26 cellular contexts compared by ENCODE assay signal in the genomic region with DNA sequence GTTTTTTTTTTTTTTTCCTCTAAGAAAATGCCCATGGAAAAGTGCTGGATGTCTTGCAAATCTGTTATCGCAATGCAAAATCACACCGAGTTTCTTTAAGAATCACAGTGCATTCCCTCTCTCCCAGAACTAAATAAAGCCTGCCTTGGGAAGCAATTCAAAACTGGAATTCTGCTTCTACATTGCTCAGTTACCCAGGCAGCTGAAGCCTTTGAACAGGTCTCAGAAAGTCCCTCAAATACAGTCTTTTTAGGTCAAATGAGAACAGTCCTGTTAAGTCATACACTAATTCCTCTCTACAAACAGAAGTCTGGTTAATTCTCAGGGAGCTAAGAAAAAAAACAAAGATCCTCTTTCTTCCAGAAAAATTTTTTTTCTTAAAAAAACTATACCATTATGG. TPM values are rescaled to one million over a fixed set of nuclear protein-coding genes. Genes with fewer than 3 reads are reported as not detected.
DNase-seq lines count a peak whose midpoint lies in the region; ATAC-seq, FAIRE-seq and TF ChIP-seq lines count a peak whose summit lies in the region.
"Had no signal": no experiment of that assay in that cellular context is flagged by ENCODE, and none has a peak within 500 bp of the region (broad histone marks: within the 10 kb centered on the region; RNA-seq: fewer than 3 reads in every experiment).

No MANE protein-coding gene starts in this region.

- intact Hi-C loops in HepG2 (cut with micrococcal nuclease; ENCODE audit: unreplicated experiment) = loop anchor here (2.0 to 5.0 kb wide), 2 partner anchors 45 kb away; no protein-coding TSS in a partner anchor
- intact Hi-C loops in activated naive CD4-positive, alpha-beta T cell treated with anti-CD3 and anti-CD28 coated beads for 36 hours (cut with micrococcal nuclease) = no loop called here

- H3K4me3 ChIP-seq in HepG2 (replicated peaks in 1 of 3; ENCODE audit: insufficient read depth in 1 of 3, low read depth in 2 of 3, low read length in 3 of 3) = no peak overlapping the region
- H3K4me3 ChIP-seq: A549, SJCRH30 had no signal

- peaks cover 16% of the 10 kb centered on the region for H3K4me1 Mint-ChIP-seq in progenitor cell of endocrine pancreas (ENCODE audit: low read depth)
- H3K4me1 Mint-ChIP-seq in activated naive CD4-positive, alpha-beta T cell treated with anti-CD3 and anti-CD28 coated beads for 36 hours (ENCODE audit: low read depth) = no peaks in the 10 kb centered on the region

- TF ChIP-seq EP300 in HepG2 (IDR thresholded peaks at IDR 0.05; ENCODE audit: low read depth in 2 of 2, low read length in 2 of 2) (no peak), HepG2 (CRISPR knock-in tag; IDR thresholded peaks at IDR 0.05; ENCODE audit: borderline replicate concordance) (no peak)

- no peak for TF ChIP-seq RAD21 in HepG2 (CRISPR knock-in tag; IDR thresholded peaks at IDR 0.05)

- CTCF ChIA-PET in HepG2 (lab: Yijun Ruan, JAX; ENCODE audit: low intra/inter-chr PET ratio, low total read pairs) = no interaction called here
- CTCF ChIA-PET in activated naive CD4-positive, alpha-beta T cell treated with anti-CD3 and anti-CD28 coated beads for 36 hours (lab: Charles Lee) = no interaction called here

- H3K27ac ChIP-seq in HepG2 (ENCODE audit: extremely low read length, insufficient read depth, low read length) = peak overlapping the region; percentile 28
- H3K27ac ChIP-seq: A549, KMS-11, SJCRH30 had no signal

- H3K27me3 ChIP-seq in HepG2 (ENCODE audit: control insufficient read depth in 1 of 2, insufficient read depth in 2 of 2, low read length in 2 of 2) = no peaks in the 10 kb centered on the region

- no peaks in the 10 kb centered on the region for H4K20me1 ChIP-seq in HepG2 (ENCODE audit: insufficient read depth, low read length)

- no peak overlapping the region for H3K9ac ChIP-seq in HepG2 (ENCODE audit: insufficient read depth, low read depth, low read length)
- H3K9ac ChIP-seq: KMS-11 had no signal

- no peak overlapping the region for H3K4me2 ChIP-seq in HepG2 (ENCODE audit: low read depth, low read length)
- H3K4me2 ChIP-seq: A549, KMS-11 had no signal

- TF ChIP-seq POLR2A in HepG2 (IDR thresholded peaks at IDR 0.05; ENCODE audit: insufficient read depth in 1 of 2, low read depth in 2 of 2, low read length in 2 of 2) = no peak

- H3K4me1 ChIP-seq in HepG2 (ENCODE audit: insufficient read depth, low read length) = peaks cover 48% of the 10 kb centered on the region
- H3K4me1 ChIP-seq: A549, BE2C, SJCRH30 had no signal

- BruUV-seq in HepG2 (replicated peaks; lab: Mats Ljungman, UMichigan) = no TSS peak

- ATAC-seq in HepG2 (no peak), HG02610 (IDR thresholded peaks at IDR 0.05; ENCODE audit: unreplicated experiment) (no peak)
- ATAC-seq: A549, Panc1 had no signal

- H3K4me3 Mint-ChIP-seq in progenitor cell of endocrine pancreas (ENCODE audit: low read depth) = no peak overlapping the region
- H3K4me3 Mint-ChIP-seq in activated naive CD4-positive, alpha-beta T cell treated with anti-CD3 and anti-CD28 coated beads for 36 hours = no peak overlapping the region

- in situ Hi-C loops in G401 (cut with HindIII; ENCODE audit: low sequenced_read_pairs) = no loop called here
- in situ Hi-C loops in HepG2 (cut with HindIII; ENCODE audit: extremely low pct_ligation_motif_present, low pct_unique_long_range_greater_than_20kb) = no loop called here

- H3K27ac Mint-ChIP-seq in progenitor cell of endocrine pancreas = peak overlapping the region; percentile 63
- no peak overlapping the region for H3K27ac Mint-ChIP-seq in activated naive CD4-positive, alpha-beta T cell treated with anti-CD3 and anti-CD28 coated beads for 36 hours

- H3K36me3 Mint-ChIP-seq in progenitor cell of endocrine pancreas (ENCODE audit: insufficient read depth) = no peaks in the 10 kb centered on the region
- H3K36me3 Mint-ChIP-seq in activated naive CD4-positive, alpha-beta T cell treated with anti-CD3 and anti-CD28 coated beads for 36 hours (ENCODE audit: low read depth) = no peaks in the 10 kb centered on the region

- peak; percentile 23 for DNase-seq in G401 (ENCODE audit: low spot score)
- DNase-seq in cerebellum (ENCODE audit: low spot score) = peak; percentile 1
- no peak for DNase-seq in HepG2 (ENCODE audit: low spot score)
- DNase-seq in progenitor cell of endocrine pancreas (ENCODE audit: low spot score, unreplicated experiment) = no peak
- no peak for DNase-seq in T-helper 9 cell
- no peak for DNase-seq in activated naive CD4-positive, alpha-beta T cell treated with anti-CD3 and anti-CD28 coated beads for 36 hours
- DNase-seq in NCI-H2171 treated with DMSO at 0.1 percent for 48 hours (lab: John Stamatoyannopoulos, UW) = no peak
- DNase-seq: BE2C, COR-L47, DND-41, GOT3, HCEC 1CT, NCI-H1092 treated with DMSO at 0.1 percent for 48 hours, NCI-H1436 treated with DMSO at 0.1 percent for 48 hours, NCI-H1930, NCI-H345, NCI-H524 treated with DMSO at 0.1 percent for 48 hours, NCI-H82, SJCRH30 had no signal

- H2AFZ ChIP-seq in HepG2 (ENCODE audit: low read length) = no peak overlapping the region

- FAIRE-seq in HepG2 (lab: Jason Lieb, UNC) = no peak
- FAIRE-seq: A549, GM12892, GM18507 had no signal

- H3K9me3 Mint-ChIP-seq in progenitor cell of endocrine pancreas (ENCODE audit: low read depth) = peaks cover 6% of the 10 kb centered on the region
- H3K9me3 Mint-ChIP-seq in activated naive CD4-positive, alpha-beta T cell treated with anti-CD3 and anti-CD28 coated beads for 36 hours = no peaks in the 10 kb centered on the region

- 96% methylated on average over 2 of the region's 2 CpGs for WGBS in HepG2 (ENCODE audit: low lambda C conversion rate)

- H3K79me2 ChIP-seq in HepG2 (ENCODE audit: insufficient read depth, low read length) = no peaks in the 10 kb centered on the region

- no peaks in the 10 kb centered on the region for H3K9me3 ChIP-seq in HepG2 (ENCODE audit: low read length)
- H3K9me3 ChIP-seq: A549, BE2C had no signal

- H3K36me3 ChIP-seq in HepG2 (replicated peaks in 1 of 2; ENCODE audit: control insufficient read depth in 1 of 2, insufficient read depth in 2 of 2, low read length in 2 of 2) = no peaks in the 10 kb centered on the region
- H3K36me3 ChIP-seq: BE2C, SJCRH30 had no signal

- POLR2A ChIA-PET in HepG2 (lab: Yijun Ruan, JAX) = interaction anchor here (0.8 kb wide), 1 partner anchor 45 kb away, joined by 3 read pairs; no protein-coding TSS in a partner anchor

- TF ChIP-seq CTCF in HepG2 (CRISPR knock-in tag; IDR thresholded peaks at IDR 0.05) = no peak
- no peak for TF ChIP-seq CTCF in progenitor cell of endocrine pancreas (IDR thresholded peaks at IDR 0.05; ENCODE audit: unreplicated experiment)

- H3K27me3 Mint-ChIP-seq in progenitor cell of endocrine pancreas = no peaks in the 10 kb centered on the region
- H3K27me3 Mint-ChIP-seq in activated naive CD4-positive, alpha-beta T cell treated with anti-CD3 and anti-CD28 coated beads for 36 hours (ENCODE audit: low read depth) = peaks cover 17% of the 10 kb centered on the region

TF ChIP-seq in HepG2, 621 proteins besides CTCF, POLR2A, EP300 and RAD21:
- no peak for TF ChIP-seq ZNF766 (CRISPR knock-in tag; IDR thresholded peaks at IDR 0.05; ENCODE audit: borderline replicate concordance)
TF ChIP-seq in HepG2: peak in this region for 0.

RNA-seq across cellular contexts. Expression of a gene that starts 46.2 kb away (rescaled TPM):
- 0.12 TPM in 1 of 2 replicates, not detected in the other for total RNA-seq in G401 (2014; rRNA removed; shearing (Covaris generic))
- 15.4 TPM for total RNA-seq in cerebellum
- total RNA-seq in HepG2 (2016; rRNA removed; fragmentation: Illumina TruSeq; extraction: Trizol) = 14.7 and 30.2 TPM in 2 replicates
- total RNA-seq in HepG2 (2016; cell fraction: cytosol; rRNA removed; fragmentation: Illumina TruSeq; extraction: Trizol; ENCODE audit: low read depth) = 3.8 and 4.0 TPM in 2 replicates
- 13.7 and 28.0 TPM in 2 replicates for total RNA-seq in HepG2 (2016; cell fraction: insoluble cytoplasmic fraction; rRNA removed; fragmentation: Illumina TruSeq; extraction: Trizol)
- 7.4 and 8.2 TPM in 2 replicates for total RNA-seq in HepG2 (2016; cell fraction: membrane; rRNA removed; fragmentation: Illumina TruSeq; extraction: Trizol)
- 32.1 and 39.5 TPM in 2 replicates for total RNA-seq in HepG2 (2016; cell fraction: nucleus; rRNA removed; fragmentation: Illumina TruSeq; extraction: Trizol)
- polyA plus RNA-seq in HepG2 (2011; rRNA removed) = 20.9 and 27.0 TPM in 2 replicates
- 12.2 and 16.2 TPM in 2 replicates for polyA plus RNA-seq in HepG2 (2011; cell fraction: cytosol; rRNA removed)
- 39.6 and 51.3 TPM in 2 replicates for polyA plus RNA-seq in HepG2 (2011; cell fraction: nucleus; rRNA removed)
- polyA plus RNA-seq in HepG2 (2012) = 16.5 and 28.2 TPM in 2 replicates
- polyA plus RNA-seq in HepG2 (2016; cell fraction: cytosol; fragmentation: Illumina TruSeq; extraction: Trizol; ENCODE audit: low read depth) = 1.8 TPM in 2 replicates
- polyA plus RNA-seq in HepG2 (2016; cell fraction: insoluble cytoplasmic fraction; fragmentation: Illumina TruSeq; extraction: Trizol; ENCODE audit: low read depth) = 10.8 and 12.9 TPM in 2 replicates
- polyA plus RNA-seq in HepG2 (2016; cell fraction: membrane; fragmentation: Illumina TruSeq; extraction: Trizol; ENCODE audit: low read depth) = 4.1 and 4.5 TPM in 2 replicates
- polyA plus RNA-seq in HepG2 (2016; cell fraction: nucleus; fragmentation: Illumina TruSeq; extraction: Trizol; ENCODE audit: insufficient read depth, low read depth) = 70.7 and 74.5 TPM in 2 replicates
- polyA minus RNA-seq in HepG2 (2011; rRNA and poly(A)+ RNA removed; ENCODE audit: low replicate concordance) = 24.0 TPM in 1 of 2 replicates, not detected in the other
- polyA minus RNA-seq in HepG2 (2011; cell fraction: cytosol; rRNA and poly(A)+ RNA removed) = 13.0 and 14.8 TPM in 2 replicates
- 18.3 and 33.6 TPM in 2 replicates for polyA minus RNA-seq in HepG2 (2011; cell fraction: nucleus; rRNA and poly(A)+ RNA removed)
- total RNA-seq in progenitor cell of endocrine pancreas = 1.1 and 1.2 TPM in 2 replicates
- not detected for total RNA-seq in activated naive CD4-positive, alpha-beta T cell treated with anti-CD3 and anti-CD28 coated beads for 36 hours
- total RNA-seq: HT1080, SJCRH30 had no signal

Comparison
In these comparisons a context has a peak if more than half of its experiments do, and no peak if none do; other contexts are left out.
1. DNase-seq: peak in G401 (single experiment) and cerebellum (single experiment); none in HepG2 (single experiment), progenitor cell of endocrine pancreas (single experiment), T-helper 9 cell (single experiment), activated naive CD4-positive, alpha-beta T cell treated with anti-CD3 and anti-CD28 coated beads for 36 hours (single experiment) and NCI-H2171 treated with DMSO at 0.1 percent for 48 hours (single experiment).